In genomic region chr2:223260681-223261080, GRCh38 we compare ENCODE assay signal across 19 cellular contexts.
DNase-seq lines count a peak whose midpoint lies in the region; ATAC-seq, FAIRE-seq and TF ChIP-seq lines count a peak whose summit lies in the region.
"Had no signal": no experiment of that assay in that cellular context is flagged by ENCODE, and none has a peak within 500 bp of the region (broad histone marks: within the 10 kb centered on the region; RNA-seq: fewer than 3 reads in every experiment).

No MANE protein-coding gene starts in this region.

- FAIRE-seq in bronchial epithelial cell (lab: Jason Lieb, UNC) = no peak
- FAIRE-seq: A549 had no signal

- H3K4me1 ChIP-seq in ACC112 (ENCODE audit: control insufficient read depth, insufficient read depth, low read length, unreplicated experiment) = no peaks in the 10 kb centered on the region
- H3K4me1 ChIP-seq: A549, thyroid gland had no signal

- no peaks in the 10 kb centered on the region for H3K79me2 ChIP-seq in ACC112 (ENCODE audit: control insufficient read depth, insufficient read depth, low read length, unreplicated experiment)

- H3K27me3 ChIP-seq in ACC112 (ENCODE audit: insufficient read depth, low read length) (no peaks in the 10 kb centered on the region), bronchial epithelial cell (ENCODE audit: control insufficient read depth, insufficient read depth, low read length) (no peaks in the 10 kb centered on the region)
- H3K27me3 ChIP-seq: neutrophil, thyroid gland had no signal

- no peak overlapping the region for H2AFZ ChIP-seq in ACC112 (ENCODE audit: low read length, unreplicated experiment)

- H3K36me3 ChIP-seq in ACC112 (ENCODE audit: insufficient read depth, low read length) (no peaks in the 10 kb centered on the region), bronchial epithelial cell (ENCODE audit: control insufficient read depth, insufficient read depth, low read length) (no peaks in the 10 kb centered on the region)
- H3K36me3 ChIP-seq: neutrophil, thyroid gland had no signal

- H3K4me3 ChIP-seq in ACC112 (ENCODE audit: low read depth, low read length) = peak overlapping the region; percentile 28; the same call in 1 of the 2 replicates
- H3K4me3 ChIP-seq in bronchial epithelial cell (ENCODE audit: low read depth, low read length) = no peak overlapping the region
- H3K4me3 ChIP-seq: A549, thyroid gland had no signal

- peak; percentile 66 for DNase-seq in NCI-H226
- DNase-seq in bronchial epithelial cell (ENCODE audit: low read depth) = peak; percentile 85
- peak; percentile 73 for DNase-seq in kidney glomerular epithelial cell (lab: John Stamatoyannopoulos, UW)
- DNase-seq in RPMI8226 = no peak
- DNase-seq: activated T-cell treated with anti-CD3 and anti-CD28 coated beads, Interleukin-2, amount 50 U/mL, for 48 hours; DMS 273 treated with DMSO at 0.1 percent for 48 hours; effector CD8-positive, alpha-beta T cell; left colon; NCI-H187 treated with DMSO at 0.1 percent for 48 hours; stimulated activated naive B cell treated with anti-CD40 and anti-IgM and Interleukin-4, amounts not matched to agents 10 μg/mL and 1 μg/mL and 100 μg/mL, for 72 hours; thyroid gland had no signal

- ATAC-seq in GM18873 (IDR thresholded peaks at IDR 0.05; ENCODE audit: low FRiP score, unreplicated experiment) (no peak), GM18909 (IDR thresholded peaks at IDR 0.05; ENCODE audit: poor library complexity, unreplicated experiment) (no peak), GM19452 (IDR thresholded peaks at IDR 0.05; ENCODE audit: unreplicated experiment) (no peak)
- ATAC-seq: A549; activated CD4-positive, CD25-positive, alpha-beta regulatory T cell treated with anti-CD3 and anti-CD28 coated beads, Interleukin-2, amount 50 U/mL, for 24 hours; activated naive CD4-positive, alpha-beta T cell treated with anti-CD3 and anti-CD28 coated beads, Interleukin-2, amount 50 U/mL, for 72 hours; left colon; stimulated activated naive B cell treated with anti-CD40 and anti-IgM and Interleukin-4, amounts not matched to agents 10 μg/mL and 1 μg/mL and 100 μg/mL, for 72 hours had no signal

- no peak for TF ChIP-seq CTCF in bronchial epithelial cell (IDR thresholded peaks at IDR 0.05; ENCODE audit: insufficient read depth, low read length, severe bottlenecking)

- no peak overlapping the region for H3K27ac ChIP-seq in ACC112 (ENCODE audit: low read depth, low read length)
- H3K27ac ChIP-seq: A549, neutrophil, thyroid gland had no signal
